ENCODE assay signal across 8 cellular contexts in genomic region chr1:31063636-31064035, GRCh38. TPM values are rescaled to one million over a fixed set of nuclear protein-coding genes. Genes with fewer than 3 reads are reported as not detected.
DNase-seq lines count a peak whose midpoint lies in the region; ATAC-seq and TF ChIP-seq lines count a peak whose summit lies in the region.

No MANE protein-coding gene starts in this region.

- ATAC-seq in heart right ventricle (no peak), Right ventricle myocardium inferior (no peak), GM21360 (IDR thresholded peaks at IDR 0.05; ENCODE audit: unreplicated experiment) (no peak), GM18870 (IDR thresholded peaks at IDR 0.05; ENCODE audit: unreplicated experiment) (no peak)

- DNase-seq in heart right ventricle (no peak), Right ventricle myocardium inferior (ENCODE audit: missing footprints) (no peak), NCI-H2227 (lab: John Stamatoyannopoulos, UW; ENCODE audit: unreplicated experiment) (no peak)
- no peak for DNase-seq in activated CD4-positive, alpha-beta memory T cell treated with anti-CD3 and anti-CD28 coated beads for 36 hours

- CTCF ChIA-PET in activated CD4-positive, alpha-beta memory T cell treated with anti-CD3 and anti-CD28 coated beads for 36 hours (lab: Charles Lee): interaction anchor here (0.7 to 1.2 kb wide), 2 partner anchors 22 to 53 kb away, joined by 3 read pairs; no protein-coding TSS in a partner anchor

- intact Hi-C loops in heart right ventricle (cut with DNase I): loop anchor here in 5 of 10 donors (10.0 kb wide), 3 partner anchors 49 to 99 kb away; no protein-coding TSS in a partner anchor
- intact Hi-C loops in Right ventricle myocardium inferior (cut with DNase I): loop anchor here (2.0 kb wide), 1 partner anchor 135 kb away; no protein-coding TSS in a partner anchor
- intact Hi-C loops in activated CD4-positive, alpha-beta memory T cell treated with anti-CD3 and anti-CD28 coated beads for 36 hours (cut with micrococcal nuclease): loop anchor here (2.0 kb wide), 2 partner anchors 233 to 345 kb away; partner anchors contain the start of genes SNRNP40 and ZCCHC17

- TF ChIP-seq CTCF in heart right ventricle (IDR thresholded peaks at IDR 0.05): no peak

- peak overlapping the region; percentile 46 to 78 (median 68) for H3K4me3 ChIP-seq in heart right ventricle
- peak overlapping the region; percentile 95 for H3K4me3 ChIP-seq in iPS-18c (ENCODE audit: insufficient read depth, low read depth, low read length)
- peak overlapping the region; percentile 88 to 97 (median 94) for H3K4me3 ChIP-seq in subcutaneous abdominal adipose tissue (ENCODE audit: low read depth in 1 of 5, low read length in 5 of 5)

- H3K27ac ChIP-seq in heart right ventricle (peak overlapping the region in 7 of 10 donors; percentile 79 to 97 (median 93)), subcutaneous abdominal adipose tissue (ENCODE audit: low read depth, low read length) (peak overlapping the region; percentile 100)

- H3K9me3 Mint-ChIP-seq in activated CD4-positive, alpha-beta memory T cell treated with anti-CD3 and anti-CD28 coated beads for 36 hours: no peaks in the 10 kb centered on the region

- peak overlapping the region; percentile 98 for H3K4me3 Mint-ChIP-seq in activated CD4-positive, alpha-beta memory T cell treated with anti-CD3 and anti-CD28 coated beads for 36 hours

- no peaks in the 10 kb centered on the region for H3K9me3 ChIP-seq in heart right ventricle
- no peaks in the 10 kb centered on the region for H3K9me3 ChIP-seq in iPS-18c (ENCODE audit: control insufficient read depth, insufficient read depth, low read length)
- no peaks in the 10 kb centered on the region for H3K9me3 ChIP-seq in subcutaneous abdominal adipose tissue (ENCODE audit: control insufficient read depth in 5 of 5, low read length in 5 of 5)

- H3K27me3 ChIP-seq in heart right ventricle (no peaks in the 10 kb centered on the region), subcutaneous abdominal adipose tissue (ENCODE audit: control insufficient read depth in 5 of 5, insufficient read depth in 4 of 5, low read length in 5 of 5) (no peaks in the 10 kb centered on the region)

- peak overlapping the region; percentile 97 to 100 (median 99) for H3K9ac ChIP-seq in subcutaneous abdominal adipose tissue (ENCODE audit: low read length in 5 of 5)

- H3K4me1 Mint-ChIP-seq in activated CD4-positive, alpha-beta memory T cell treated with anti-CD3 and anti-CD28 coated beads for 36 hours (ENCODE audit: low read depth): peaks cover 36% of the 10 kb centered on the region

- POLR2A ChIA-PET in activated CD4-positive, alpha-beta memory T cell treated with anti-CD3 and anti-CD28 coated beads for 36 hours (lab: Charles Lee): interaction anchor here (2.2 kb wide), 2 partner anchors 8 to 54 kb away, joined by 6 to 13 read pairs; no protein-coding TSS in a partner anchor

- peak overlapping the region; percentile 100 for H3K27ac Mint-ChIP-seq in activated CD4-positive, alpha-beta memory T cell treated with anti-CD3 and anti-CD28 coated beads for 36 hours

- peaks cover 0 to 18% (median 7%) of the 10 kb centered on the region in 9 donors for H3K36me3 ChIP-seq in heart right ventricle
- peaks cover 0 to 7% (median 7%) of the 10 kb centered on the region in 5 donors for H3K36me3 ChIP-seq in subcutaneous abdominal adipose tissue (ENCODE audit: control insufficient read depth in 5 of 5, insufficient read depth in 5 of 5, low read length in 5 of 5)

- peaks cover 24% of the 10 kb centered on the region for H3K36me3 Mint-ChIP-seq in activated CD4-positive, alpha-beta memory T cell treated with anti-CD3 and anti-CD28 coated beads for 36 hours

- H3K27me3 Mint-ChIP-seq in activated CD4-positive, alpha-beta memory T cell treated with anti-CD3 and anti-CD28 coated beads for 36 hours: peaks cover 2% of the 10 kb centered on the region

- WGBS in heart right ventricle, 2 donors: 9 to 12% methylated on average over 4 of the region's 4 CpGs

- H3K4me1 ChIP-seq in heart right ventricle: peaks cover 6 to 56% (median 47%) of the 10 kb centered on the region in 9 donors
- H3K4me1 ChIP-seq in subcutaneous abdominal adipose tissue (ENCODE audit: control insufficient read depth in 5 of 5, insufficient read depth in 5 of 5, low read length in 5 of 5): peaks cover 4 to 43% (median 39%) of the 10 kb centered on the region in 5 donors

RNA-seq across cellular contexts. Expression of gene PUM1, which starts 1.9 kb away (rescaled TPM):
- 10 to 100 TPM; 69.7 to 91.2 (median 82.9) TPM for total RNA-seq in heart right ventricle
- polyA plus RNA-seq in heart right ventricle: 10 to 100 TPM; 13.5 to 27.4 TPM
- 71.1 TPM for total RNA-seq in Right ventricle myocardium inferior
- total RNA-seq in activated CD4-positive, alpha-beta memory T cell treated with anti-CD3 and anti-CD28 coated beads for 36 hours: 10 to 100 TPM; 77.8 to 80.5 TPM
